ENCODE assay signal across 8 cellular contexts in genomic region chr1:93344886-93345632, GRCh38. TPM values are rescaled to one million over a fixed set of nuclear protein-coding genes. Genes with fewer than 3 reads are reported as not detected.
DNase-seq lines count a peak whose midpoint lies in the region; ATAC-seq, FAIRE-seq and TF ChIP-seq lines count a peak whose summit lies in the region.

No MANE protein-coding gene starts in this region.

- H3K9me3 Mint-ChIP-seq in Caco-2 (ENCODE audit: unreplicated experiment), result no peaks in the 10 kb centered on the region

- H3K27me3 ChIP-seq in Caco-2 (replicated peaks; ENCODE audit: control insufficient read depth, insufficient read depth, low read length) (no peaks in the 10 kb centered on the region), PC-3 (ENCODE audit: low read length) (no peaks in the 10 kb centered on the region), duodenal mucosa (ENCODE audit: control insufficient read depth in 1 of 2, insufficient read depth in 2 of 2, low read length in 2 of 2) (no peaks in the 10 kb centered on the region), mucosa of rectum (ENCODE audit: control insufficient read depth in 2 of 2, insufficient read depth in 2 of 2, low read length in 2 of 2) (no peaks in the 10 kb centered on the region)

- H2AFZ ChIP-seq in PC-3 (ENCODE audit: low read length), result peak overlapping the region; percentile 82

- H3K4me3 ChIP-seq in Caco-2 (ENCODE audit: low read depth, low read length), result peak overlapping the region; percentile 64
- peak overlapping the region; percentile 97 for H3K4me3 ChIP-seq in PC-3 (ENCODE audit: low read length)
- H3K4me3 ChIP-seq in duodenal mucosa (ENCODE audit: low read depth in 1 of 2, low read length in 2 of 2), result peak overlapping the region; percentile 96 to 97
- H3K4me3 ChIP-seq in mucosa of rectum (ENCODE audit: low read length in 2 of 2), result peak overlapping the region; percentile 93 to 97

- no peaks in the 10 kb centered on the region for H3F3A ChIP-seq in PC-3 (ENCODE audit: low read length, unreplicated experiment)

- H3K27me3 Mint-ChIP-seq in Caco-2 (ENCODE audit: insufficient read depth, unreplicated experiment), result no peaks in the 10 kb centered on the region

- H3K4me3 Mint-ChIP-seq in Caco-2 (ENCODE audit: unreplicated experiment), result peak overlapping the region; percentile 94

- POLR2A ChIA-PET in Caco-2 (lab: Charles Lee) (interaction anchor here (0.7 to 2.2 kb wide), 2 partner anchors 40 to 435 kb away, joined by 3 to 8 read pairs; no protein-coding TSS in a partner anchor), PC-3 (lab: Charles Lee; ENCODE audit: unreplicated experiment) (interaction anchor here (0.6 to 1.6 kb wide), 5 partner anchors 18 to 499 kb away, joined by 3 to 21 read pairs (median 4); no protein-coding TSS in a partner anchor)

- peaks cover 32% of the 10 kb centered on the region for H4K20me1 ChIP-seq in PC-3 (ENCODE audit: low read length)

- H3K4me1 ChIP-seq in Caco-2, result peaks cover 6% of the 10 kb centered on the region; the same call in 1 of the 2 replicates
- peaks cover 13% of the 10 kb centered on the region for H3K4me1 ChIP-seq in PC-3 (ENCODE audit: insufficient read depth, low read length)
- H3K4me1 ChIP-seq in duodenal mucosa (ENCODE audit: control insufficient read depth in 1 of 2, insufficient read depth in 2 of 2, low read length in 2 of 2), result peaks cover 12 to 18% of the 10 kb centered on the region in 2 donors
- peaks cover 12 to 22% of the 10 kb centered on the region in 2 donors for H3K4me1 ChIP-seq in mucosa of rectum (ENCODE audit: control insufficient read depth in 2 of 2, insufficient read depth in 2 of 2, low read length in 2 of 2)

- H3K27ac Mint-ChIP-seq in Caco-2 (ENCODE audit: unreplicated experiment), result peak overlapping the region; percentile 96

- DNase-seq in Caco-2 (peak in 1 of 2 experiments; percentile 2), PC-3 (peak; percentile 35), HTR-8/SVneo (ENCODE audit: insufficient read length, low spot score) (no peak), putamen (ENCODE audit: low spot score) (no peak)

- H3K4me2 ChIP-seq in PC-3 (ENCODE audit: low read length), result peak overlapping the region; percentile 92

- no peaks in the 10 kb centered on the region for H3K9me2 ChIP-seq in PC-3 (replicated peaks; ENCODE audit: low read length)

- peaks cover 57% of the 10 kb centered on the region for H3K79me2 ChIP-seq in PC-3 (ENCODE audit: low read length)

- no peak for FAIRE-seq in HTR-8/SVneo (lab: Jason Lieb, UNC)

- CTCF ChIA-PET in Caco-2 (lab: Charles Lee), result interaction anchor here (1.0 to 2.6 kb wide), 2 partner anchors 40 to 265 kb away, joined by 3 to 13 read pairs; no protein-coding TSS in a partner anchor
- CTCF ChIA-PET in PC-3 (lab: Charles Lee), result interaction anchor here (1.0 to 1.1 kb wide), 2 partner anchors 20 to 40 kb away, joined by 5 to 7 read pairs; no protein-coding TSS in a partner anchor

- H3K4me1 Mint-ChIP-seq in Caco-2 (ENCODE audit: low read depth, unreplicated experiment), result no peaks in the 10 kb centered on the region

- TF ChIP-seq CTCF in Caco-2 (IDR thresholded peaks at IDR 0.05; ENCODE audit: insufficient read depth in 1 of 2, low read depth in 1 of 2, low read length in 1 of 2, severe bottlenecking in 1 of 2, unreplicated experiment in 1 of 2), result no peak
- no peak for TF ChIP-seq CTCF in PC-3 (conservative IDR thresholded peaks at IDR 0.05; ENCODE audit: low read depth, low read length)

- H3K36me3 Mint-ChIP-seq in Caco-2 (ENCODE audit: insufficient read depth, unreplicated experiment), result peaks cover 8% of the 10 kb centered on the region

- ATAC-seq in GM21723 (IDR thresholded peaks at IDR 0.05; ENCODE audit: unreplicated experiment), result peak; percentile 9
- peak; percentile 3 for ATAC-seq in PC-3
- no peak for ATAC-seq in HG03439 (IDR thresholded peaks at IDR 0.05; ENCODE audit: unreplicated experiment)

- intact Hi-C loops in Caco-2 (cut with micrococcal nuclease; ENCODE audit: unreplicated experiment), result loop anchor here (1.0 kb wide), 1 partner anchor 41 kb away; no protein-coding TSS in a partner anchor
- intact Hi-C loops in PC-3 (cut with micrococcal nuclease), result loop anchor here (5.0 to 10.0 kb wide), 3 partner anchors 102 to 500 kb away; partner anchors contain the start of genes CCDC18, FNBP1L and TMED5

- no peaks in the 10 kb centered on the region for H3K36me3 ChIP-seq in Caco-2 (ENCODE audit: control insufficient read depth, insufficient read depth, low read length)
- no peaks in the 10 kb centered on the region for H3K36me3 ChIP-seq in PC-3 (ENCODE audit: low read depth, low read length)
- H3K36me3 ChIP-seq in duodenal mucosa (ENCODE audit: control insufficient read depth in 1 of 2, insufficient read depth in 2 of 2, low read length in 2 of 2), result peaks cover 0 to 1% of the 10 kb centered on the region in 2 donors
- H3K36me3 ChIP-seq in mucosa of rectum (ENCODE audit: control insufficient read depth in 2 of 2, insufficient read depth in 2 of 2, low read length in 2 of 2), result no peaks in the 10 kb centered on the region

- H3K9me3 ChIP-seq in Caco-2 (no peaks in the 10 kb centered on the region), PC-3 (ENCODE audit: low read length) (no peaks in the 10 kb centered on the region), duodenal mucosa (ENCODE audit: control insufficient read depth in 1 of 2, low read length in 2 of 2) (no peaks in the 10 kb centered on the region), mucosa of rectum (ENCODE audit: control insufficient read depth in 2 of 2, low read length in 2 of 2) (no peaks in the 10 kb centered on the region)

- BruUV-seq in Caco-2 (replicated peaks; lab: Mats Ljungman, UMichigan) (TSS peak; percentile 90), PC-3 (replicated peaks; lab: Mats Ljungman, UMichigan) (TSS peak; percentile 92)

- H3K27ac ChIP-seq in PC-3 (ENCODE audit: low read length), result peak overlapping the region; percentile 91
- peak overlapping the region; percentile 98 for H3K27ac ChIP-seq in duodenal mucosa (ENCODE audit: low read depth, low read length)
- peak overlapping the region; percentile 97 to 98 for H3K27ac ChIP-seq in mucosa of rectum (ENCODE audit: low read depth in 2 of 2, low read length in 2 of 2)

- H3K9ac ChIP-seq in PC-3 (ENCODE audit: low read length), result peak overlapping the region; percentile 94
- H3K9ac ChIP-seq in duodenal mucosa (ENCODE audit: low read depth in 1 of 2, low read length in 2 of 2), result peak overlapping the region; percentile 92 to 98
- peak overlapping the region; percentile 88 to 96 for H3K9ac ChIP-seq in mucosa of rectum (ENCODE audit: low read depth in 1 of 2, low read length in 2 of 2)

RNA-seq across cellular contexts. Expression of gene DR1, which starts 0.6 kb away (rescaled TPM):
- 29.9 and 30.5 TPM in 2 replicates for total RNA-seq in Caco-2 (2022)
- total RNA-seq in PC-3 (2014; rRNA removed), result 34.8 and 48.6 TPM in 2 replicates
